Comparison of ENCODE assay signal across 32 cellular contexts in genomic region chr12:115833704-115834103, GRCh38.
"Had no signal": no experiment of that assay in that cellular context is flagged by ENCODE, and none has a peak within 500 bp of the region (broad histone marks: within the 10 kb centered on the region; RNA-seq: fewer than 3 reads in every experiment).

No MANE protein-coding gene starts in this region.

- H3K9me3 ChIP-seq: ascending aorta, breast epithelium, colonic mucosa, esophagus muscularis mucosa, gastrocnemius medialis had no signal

- ATAC-seq: activated CD4-positive, alpha-beta T cell treated with anti-CD3 and anti-CD28 coated beads for 36 hours; activated naive CD4-positive, alpha-beta T cell treated with anti-CD3 and anti-CD28 coated beads, Interleukin-2, amount 50 U/mL, for 72 hours; activated T-cell treated with anti-CD3 and anti-CD28 coated beads, Interleukin-2, amount 50 U/mL, for 72 hours; foreskin keratinocyte; gastrocnemius medialis; heart left ventricle; T-helper 17 cell had no signal

- H3K27me3 ChIP-seq: ascending aorta, breast epithelium, colonic mucosa, foreskin keratinocyte, gastrocnemius medialis, heart left ventricle had no signal

- H3K36me3 ChIP-seq: ascending aorta, breast epithelium, cardiac muscle cell, colonic mucosa, esophagus muscularis mucosa, gastrocnemius medialis, heart left ventricle had no signal

- DNase-seq: activated CD4-positive, alpha-beta memory T cell treated with anti-CD3 and anti-CD28 coated beads, Interleukin-2, amount 10 ng/mL, durations not matched to agents 7 days and 5 days; activated CD4-positive, alpha-beta T cell treated with anti-CD3 and anti-CD28 coated beads for 36 hours; activated CD4-positive, alpha-beta T cell treated with anti-CD3 and anti-CD28 coated beads, Interleukin-2, amount 10 ng/mL, durations not matched to agents 7 days and 5 days; activated CD4-positive, alpha-beta T cell treated with anti-CD3 and anti-CD28 coated beads, Interleukin-2, amount 50 U/mL, for 4 hours; activated CD4-positive, CD25-positive, alpha-beta regulatory T cell; activated CD4-positive, CD25-positive, alpha-beta regulatory T cell treated with anti-CD3 and anti-CD28 coated beads, Interleukin-2, amount 50 U/mL, for 72 hours; activated CD8-positive, alpha-beta memory T cell treated with anti-CD3 and anti-CD28 coated beads, Interleukin-2, amount 50 U/mL, for 48 hours; activated gamma-delta T cell; activated naive CD4-positive, alpha-beta T cell; activated naive CD4-positive, alpha-beta T cell treated with anti-CD3 and anti-CD28 coated beads, Interleukin-2, amount 10 ng/mL, durations not matched to agents 7 days and 5 days; activated naive CD8-positive, alpha-beta T cell treated with anti-CD3 and anti-CD28 coated beads, Interleukin-2, amount 10 ng/mL, durations not matched to agents 7 days and 5 days; activated T-cell treated with anti-CD3 and anti-CD28 coated beads for 4 hours; activated T-cell treated with anti-CD3 and anti-CD28 coated beads, Interleukin-2, amount 50 U/mL, for 24 hours; activated T-cell treated with anti-CD3 and anti-CD28 coated beads, Interleukin-2, amount 50 U/mL, for 72 hours; central memory CD4-positive, alpha-beta T cell; cerebellar nuclear complex; colonic mucosa; dorsolateral prefrontal cortex; effector memory CD4-positive, alpha-beta T cell; endodermal cell; foreskin keratinocyte; gastrocnemius medialis; glutamatergic neuron; heart left ventricle; T-helper 1 cell; T-helper 17 cell; T1000 had no signal

- H3K4me1 ChIP-seq: ascending aorta, breast epithelium, colonic mucosa, esophagus muscularis mucosa, foreskin keratinocyte, gastrocnemius medialis had no signal

- H3K4me3 ChIP-seq: ascending aorta, breast epithelium, cardiac muscle cell, colonic mucosa, dorsolateral prefrontal cortex, esophagus muscularis mucosa, gastrocnemius medialis, heart left ventricle had no signal

- H3K27ac ChIP-seq: ascending aorta, breast epithelium, cardiac muscle cell, colonic mucosa, dorsolateral prefrontal cortex, esophagus muscularis mucosa, foreskin keratinocyte, gastrocnemius medialis, heart left ventricle had no signal
